Comparison of ENCODE assay signal across 28 cellular contexts in the genomic region with DNA sequence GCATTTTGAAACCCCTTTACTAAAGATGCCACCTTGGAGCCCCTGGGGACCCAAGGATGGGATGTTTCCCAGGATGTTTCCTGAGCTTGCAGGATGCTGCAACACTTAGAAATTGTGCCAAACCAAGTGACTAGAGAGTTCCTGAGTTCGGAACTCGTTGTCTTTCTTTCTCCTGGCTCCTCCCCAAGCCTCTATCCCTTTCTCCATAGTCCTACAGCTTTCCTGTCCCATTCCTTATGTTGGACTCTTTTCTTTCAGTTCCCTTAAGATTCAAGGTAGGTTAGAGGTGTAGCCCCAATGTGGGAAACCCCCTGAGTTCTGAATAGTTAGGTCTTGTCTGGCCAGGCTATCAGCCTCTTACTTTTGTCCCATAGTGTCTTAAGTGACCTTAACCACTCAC. TPM values are rescaled to one million over a fixed set of nuclear protein-coding genes. Genes with fewer than 3 reads are reported as not detected.
DNase-seq lines count a peak whose midpoint lies in the region; ATAC-seq and TF ChIP-seq lines count a peak whose summit lies in the region.
"Had no signal": no experiment of that assay in that cellular context is flagged by ENCODE, and none has a peak within 500 bp of the region (broad histone marks: within the 10 kb centered on the region; RNA-seq: fewer than 3 reads in every experiment).

No MANE protein-coding gene starts in this region.

- H3K4me3 Mint-ChIP-seq in CD4-positive, CD25-positive, alpha-beta regulatory T cell = peak overlapping the region; percentile 11 to 96 (median 54)
- peak overlapping the region; percentile 78 for H3K4me3 Mint-ChIP-seq in activated T-helper 2 cell treated with anti-CD3 and anti-CD28 coated beads, Interferon-gamma antibody, Interleukin-2, Interleukin-4, amounts not matched to agents 10 μg/mL and 5 μg/mL and 100 μg/mL, durations not matched to agents 14 hours and 24 hours and 36 hours (ENCODE audit: low read depth)
- H3K4me3 Mint-ChIP-seq in naive thymus-derived CD8-positive, alpha-beta T cell = peak overlapping the region in 8 of 10 donors; percentile 13 to 78 (median 45)
- peak overlapping the region in 1 of 2 donors; percentile 25 for H3K4me3 Mint-ChIP-seq in stimulated activated naive CD8-positive, alpha-beta T cell treated with anti-CD3 and anti-CD28 coated beads, Interleukin-15, amount 100 ng/mL, for 72 hours

- no peak overlapping the region for H3K27ac Mint-ChIP-seq in CD4-positive, CD25-positive, alpha-beta regulatory T cell
- H3K27ac Mint-ChIP-seq in activated T-helper 2 cell treated with anti-CD3 and anti-CD28 coated beads, Interferon-gamma antibody, Interleukin-2, Interleukin-4, amounts not matched to agents 10 μg/mL and 5 μg/mL and 100 μg/mL, durations not matched to agents 14 hours and 24 hours and 36 hours = no peak overlapping the region
- peak overlapping the region in 2 of 10 donors; percentile 47 to 48 for H3K27ac Mint-ChIP-seq in naive thymus-derived CD8-positive, alpha-beta T cell
- peak overlapping the region in 1 of 2 donors; percentile 55 for H3K27ac Mint-ChIP-seq in stimulated activated naive CD8-positive, alpha-beta T cell treated with anti-CD3 and anti-CD28 coated beads, Interleukin-15, amount 100 ng/mL, for 72 hours
- H3K27ac Mint-ChIP-seq: activated CD8-positive, alpha-beta T cell treated with anti-CD3 and anti-CD28 coated beads, Interleukin-2, amount 10 ng/mL, durations not matched to agents 7 days and 5 days; progenitor cell of endocrine pancreas had no signal

- H3K9me3 ChIP-seq in CD4-positive, CD25-positive, alpha-beta regulatory T cell (ENCODE audit: control insufficient read depth in 2 of 2, low read length in 2 of 2) = no peaks in the 10 kb centered on the region
- H3K9me3 ChIP-seq in HEK293 (ENCODE audit: control insufficient read depth, insufficient read depth, low read depth, low read length) = no peaks in the 10 kb centered on the region
- H3K9me3 ChIP-seq in gastroesophageal sphincter = no peaks in the 10 kb centered on the region
- H3K9me3 ChIP-seq in thyroid gland = no peaks in the 10 kb centered on the region
- H3K9me3 ChIP-seq: adrenal gland; BLaER1 treated with 17β-estradiol and CSF1 and Interleukin-3, amounts not matched to agents 10 nM and 100 nM; left ventricle myocardium inferior; suprapubic skin had no signal

- no peaks in the 10 kb centered on the region for H3K36me3 Mint-ChIP-seq in CD4-positive, CD25-positive, alpha-beta regulatory T cell
- H3K36me3 Mint-ChIP-seq in activated T-helper 2 cell treated with anti-CD3 and anti-CD28 coated beads, Interferon-gamma antibody, Interleukin-2, Interleukin-4, amounts not matched to agents 10 μg/mL and 5 μg/mL and 100 μg/mL, durations not matched to agents 14 hours and 24 hours and 36 hours (ENCODE audit: low read depth) = peaks cover 13% of the 10 kb centered on the region
- no peaks in the 10 kb centered on the region for H3K36me3 Mint-ChIP-seq in naive thymus-derived CD8-positive, alpha-beta T cell
- H3K36me3 Mint-ChIP-seq: stimulated activated memory B cell treated with anti-CD40 and anti-IgM and Interleukin-4, amounts not matched to agents 10 μg/mL and 1 μg/mL and 100 μg/mL, for 72 hours had no signal

- no peak for ATAC-seq in CD4-positive, CD25-positive, alpha-beta regulatory T cell (ENCODE audit: low read depth in 2 of 2)
- ATAC-seq in naive thymus-derived CD8-positive, alpha-beta T cell = no peak
- no peak for ATAC-seq in gastroesophageal sphincter
- ATAC-seq in stimulated activated naive CD8-positive, alpha-beta T cell treated with anti-CD3 and anti-CD28 coated beads, Interleukin-15, amount 100 ng/mL, for 72 hours = no peak
- ATAC-seq: activated CD8-positive, alpha-beta T cell treated with anti-CD3 and anti-CD28 coated beads, Interleukin-2, amount 10 ng/mL, durations not matched to agents 7 days and 5 days; GM12878; sciatic nerve; stimulated activated memory B cell treated with anti-CD40 and anti-IgM and Interleukin-4, amounts not matched to agents 10 μg/mL and 1 μg/mL and 100 μg/mL, for 72 hours had no signal

- WGBS in gastroesophageal sphincter (ENCODE audit: low coverage in 1 of 2), 2 donors = 49 to 82% methylated on average over 2 of the region's 2 CpGs
- WGBS in thyroid gland, 2 donors = 40 to 43% methylated on average over 2 of the region's 2 CpGs

- POLR2A ChIA-PET in HEK293 (lab: Yijun Ruan, JAX) = no interaction called here
- POLR2A ChIA-PET in naive thymus-derived CD8-positive, alpha-beta T cell (lab: Charles Lee) = interaction anchor here (0.7 kb wide), 2 partner anchors 22 to 68 kb away, joined by 3 to 4 read pairs; no protein-coding TSS in a partner anchor

- TF ChIP-seq POLR2A in gastroesophageal sphincter (IDR thresholded peaks at IDR 0.05) = no peak
- no peak for TF ChIP-seq POLR2A in thyroid gland (IDR thresholded peaks at IDR 0.05)

- H3K36me3 ChIP-seq in CD4-positive, CD25-positive, alpha-beta regulatory T cell (ENCODE audit: control insufficient read depth, insufficient read depth, low read length) = peaks cover 2% of the 10 kb centered on the region
- H3K36me3 ChIP-seq in HEK293 (ENCODE audit: control insufficient read depth in 2 of 2, insufficient read depth in 1 of 2, low read length in 2 of 2) (peaks cover 4 to 22% of the 10 kb centered on the region in 2 experiments; a peak in 1 of 3 replicates), gastroesophageal sphincter (no peaks in the 10 kb centered on the region), thyroid gland (no peaks in the 10 kb centered on the region)
- H3K36me3 ChIP-seq: adrenal gland, brain microvascular endothelial cell, left ventricle myocardium inferior, suprapubic skin had no signal

- TF ChIP-seq CTCF in HEK293 (tag by site-specific recombination; IDR thresholded peaks at IDR 0.05) (no peak), gastroesophageal sphincter (IDR thresholded peaks at IDR 0.05) (no peak), thyroid gland (IDR thresholded peaks at IDR 0.05) (no peak)

- intact Hi-C loops in activated T-helper 2 cell treated with anti-CD3 and anti-CD28 coated beads, Interferon-gamma antibody, Interleukin-2, Interleukin-4, amounts not matched to agents 10 μg/mL and 5 μg/mL and 100 μg/mL, durations not matched to agents 14 hours and 24 hours and 36 hours (cut with micrococcal nuclease) = no loop called here
- intact Hi-C loops in thyroid gland (cut with DNase I) = no loop called here

- TF ChIP-seq EP300 in gastroesophageal sphincter (IDR thresholded peaks at IDR 0.05) = no peak

- no peak for DNase-seq in CD4-positive, CD25-positive, alpha-beta regulatory T cell
- DNase-seq in activated T-helper 2 cell treated with anti-CD3 and anti-CD28 coated beads, Interferon-gamma antibody, Interleukin-2, Interleukin-4, amounts not matched to agents 10 μg/mL and 5 μg/mL and 100 μg/mL, durations not matched to agents 14 hours and 24 hours and 36 hours (ENCODE audit: low spot score) = no peak
- no peak for DNase-seq in naive thymus-derived CD8-positive, alpha-beta T cell
- no peak for DNase-seq in activated CD4-positive, alpha-beta T cell treated with anti-CD3 and anti-CD28 coated beads, Interleukin-2, amount 50 U/mL, for 1 hour
- no peak for DNase-seq in thyroid gland
- DNase-seq in stimulated activated naive CD8-positive, alpha-beta T cell treated with anti-CD3 and anti-CD28 coated beads, Interleukin-15, amount 100 ng/mL, for 72 hours = no peak
- DNase-seq: activated CD8-positive, alpha-beta T cell treated with anti-CD3 and anti-CD28 coated beads, Interleukin-2, amount 10 ng/mL, durations not matched to agents 7 days and 5 days; activated gamma-delta T cell treated with Interleukin-2 at 50 U/mL for 16 hours; adrenal gland; brain microvascular endothelial cell; dorsolateral prefrontal cortex; EL; GOT3; hypothalamus; left ventricle myocardium inferior; NCI-H1048; NCI-H1694; NCI-H524 treated with DMSO at 0.1 percent for 48 hours; SIG-M5; stimulated activated CD4-positive, alpha-beta T cell treated with anti-CD3 and anti-CD28 coated beads, Interleukin-4, amount 100 ng/mL, for 24 hours had no signal

- H3K27me3 ChIP-seq in CD4-positive, CD25-positive, alpha-beta regulatory T cell (ENCODE audit: control insufficient read depth, insufficient read depth, low read length) = peaks cover 6% of the 10 kb centered on the region
- peaks cover 28% of the 10 kb centered on the region for H3K27me3 ChIP-seq in gastroesophageal sphincter
- H3K27me3 ChIP-seq in thyroid gland = no peaks in the 10 kb centered on the region
- H3K27me3 ChIP-seq: dorsolateral prefrontal cortex had no signal

- H3K27ac ChIP-seq in CD4-positive, CD25-positive, alpha-beta regulatory T cell (ENCODE audit: insufficient read depth, low read length, poor library complexity, severe bottlenecking) = no peak overlapping the region
- H3K27ac ChIP-seq in HEK293 (ENCODE audit: extremely low read depth, low read depth, low read length) (no peak overlapping the region), gastroesophageal sphincter (no peak overlapping the region), thyroid gland (no peak overlapping the region)
- H3K27ac ChIP-seq: adrenal gland; BLaER1 treated with 17β-estradiol and CSF1 and Interleukin-3, amounts not matched to agents 10 nM and 100 nM; brain microvascular endothelial cell; left ventricle myocardium inferior; suprapubic skin had no signal

- CTCF ChIA-PET in HEK293 (lab: Yijun Ruan, JAX) = interaction anchor here (0.7 kb wide), 1 partner anchor 729 kb away, joined by 3 read pairs; no protein-coding TSS in a partner anchor

- peaks cover 28% of the 10 kb centered on the region for H3K4me1 ChIP-seq in CD4-positive, CD25-positive, alpha-beta regulatory T cell (ENCODE audit: control insufficient read depth, insufficient read depth, low read length, poor library complexity, severe bottlenecking)
- H3K4me1 ChIP-seq in HEK293 (ENCODE audit: control insufficient read depth, insufficient read depth, low read length) = peaks cover 5% of the 10 kb centered on the region
- peaks cover 3 to 49% (median 15%) of the 10 kb centered on the region in 3 donors for H3K4me1 ChIP-seq in gastroesophageal sphincter
- peaks cover 12 to 23% of the 10 kb centered on the region in 2 donors for H3K4me1 ChIP-seq in thyroid gland

- H3K4me1 Mint-ChIP-seq in CD4-positive, CD25-positive, alpha-beta regulatory T cell = peaks cover 22 to 50% (median 38%) of the 10 kb centered on the region in 4 donors
- peaks cover 50% of the 10 kb centered on the region for H3K4me1 Mint-ChIP-seq in activated T-helper 2 cell treated with anti-CD3 and anti-CD28 coated beads, Interferon-gamma antibody, Interleukin-2, Interleukin-4, amounts not matched to agents 10 μg/mL and 5 μg/mL and 100 μg/mL, durations not matched to agents 14 hours and 24 hours and 36 hours (ENCODE audit: low read depth)
- H3K4me1 Mint-ChIP-seq in naive thymus-derived CD8-positive, alpha-beta T cell = peaks cover 28 to 59% (median 53%) of the 10 kb centered on the region in 4 donors
- H3K4me1 Mint-ChIP-seq in stimulated activated naive CD8-positive, alpha-beta T cell treated with anti-CD3 and anti-CD28 coated beads, Interleukin-15, amount 100 ng/mL, for 72 hours = peaks cover 68% of the 10 kb centered on the region

- no peaks in the 10 kb centered on the region for H3K9me3 Mint-ChIP-seq in CD4-positive, CD25-positive, alpha-beta regulatory T cell
- H3K9me3 Mint-ChIP-seq in activated T-helper 2 cell treated with anti-CD3 and anti-CD28 coated beads, Interferon-gamma antibody, Interleukin-2, Interleukin-4, amounts not matched to agents 10 μg/mL and 5 μg/mL and 100 μg/mL, durations not matched to agents 14 hours and 24 hours and 36 hours = no peaks in the 10 kb centered on the region
- no peaks in the 10 kb centered on the region for H3K9me3 Mint-ChIP-seq in naive thymus-derived CD8-positive, alpha-beta T cell
- H3K9me3 Mint-ChIP-seq in stimulated activated naive CD8-positive, alpha-beta T cell treated with anti-CD3 and anti-CD28 coated beads, Interleukin-15, amount 100 ng/mL, for 72 hours = no peaks in the 10 kb centered on the region
- H3K9me3 Mint-ChIP-seq: stimulated activated memory B cell treated with anti-CD40 and anti-IgM and Interleukin-4, amounts not matched to agents 10 μg/mL and 1 μg/mL and 100 μg/mL, for 72 hours had no signal

- no peak overlapping the region for H3K4me3 ChIP-seq in CD4-positive, CD25-positive, alpha-beta regulatory T cell (ENCODE audit: low read depth, low read length)
- no peak overlapping the region for H3K4me3 ChIP-seq in HEK293 (ENCODE audit: low read depth, low read length)
- no peak overlapping the region for H3K4me3 ChIP-seq in gastroesophageal sphincter
- H3K4me3 ChIP-seq in thyroid gland (replicated peaks in 1 of 3) = no peak overlapping the region
- H3K4me3 ChIP-seq: adrenal gland; BLaER1 treated with 17β-estradiol and CSF1 and Interleukin-3, amounts not matched to agents 10 nM and 100 nM; GM12878; left ventricle myocardium inferior; suprapubic skin had no signal

- peaks cover 38% of the 10 kb centered on the region for H3K27me3 Mint-ChIP-seq in CD4-positive, CD25-positive, alpha-beta regulatory T cell
- H3K27me3 Mint-ChIP-seq in activated T-helper 2 cell treated with anti-CD3 and anti-CD28 coated beads, Interferon-gamma antibody, Interleukin-2, Interleukin-4, amounts not matched to agents 10 μg/mL and 5 μg/mL and 100 μg/mL, durations not matched to agents 14 hours and 24 hours and 36 hours (ENCODE audit: low read depth) = peaks cover 15% of the 10 kb centered on the region
- H3K27me3 Mint-ChIP-seq in naive thymus-derived CD8-positive, alpha-beta T cell = peaks cover 0 to 18% (median 0%) of the 10 kb centered on the region in 5 donors
- peaks cover 24% of the 10 kb centered on the region for H3K27me3 Mint-ChIP-seq in stimulated activated naive CD8-positive, alpha-beta T cell treated with anti-CD3 and anti-CD28 coated beads, Interleukin-15, amount 100 ng/mL, for 72 hours

RNA-seq across cellular contexts. Expression of gene KIF5A, which starts 1.4 kb away (rescaled TPM):
- total RNA-seq in CD4-positive, CD25-positive, alpha-beta regulatory T cell = 0.72 TPM
- polyA plus RNA-seq in CD4-positive, CD25-positive, alpha-beta regulatory T cell = under 1 TPM in 2 of 4 donors, not detected in 2; 0.05 to 0.06 TPM
- total RNA-seq in activated T-helper 2 cell treated with anti-CD3 and anti-CD28 coated beads, Interferon-gamma antibody, Interleukin-2, Interleukin-4, amounts not matched to agents 10 μg/mL and 5 μg/mL and 100 μg/mL, durations not matched to agents 14 hours and 24 hours and 36 hours = 3.0 and 3.4 TPM in 2 replicates
- total RNA-seq in naive thymus-derived CD8-positive, alpha-beta T cell = 1 to 10 TPM; 1.5 to 2.3 TPM
- polyA plus RNA-seq in naive thymus-derived CD8-positive, alpha-beta T cell = under 1 TPM in 2 of 3 donors, not detected in 1; 0.17 to 0.20 TPM
- total RNA-seq in gastroesophageal sphincter (1 to 10 TPM in 3 of 4 donors, under 1 TPM in 1; 0.89 to 4.7 (median 1.6) TPM), thyroid gland (under 1 TPM; 0.34 to 0.67 (median 0.51) TPM)

RNA-seq across cellular contexts. Expression of gene DCTN2, which starts 1.5 kb away (rescaled TPM):
- 74.9 TPM for total RNA-seq in CD4-positive, CD25-positive, alpha-beta regulatory T cell
- 10 to 100 TPM; 75.1 to 91.6 (median 78.9) TPM for polyA plus RNA-seq in CD4-positive, CD25-positive, alpha-beta regulatory T cell
- total RNA-seq in activated T-helper 2 cell treated with anti-CD3 and anti-CD28 coated beads, Interferon-gamma antibody, Interleukin-2, Interleukin-4, amounts not matched to agents 10 μg/mL and 5 μg/mL and 100 μg/mL, durations not matched to agents 14 hours and 24 hours and 36 hours = 96.7 and 101 TPM in 2 replicates
- 10 to 100 TPM; 69.0 to 70.5 TPM for total RNA-seq in naive thymus-derived CD8-positive, alpha-beta T cell
- 10 to 100 TPM; 60.6 to 67.8 (median 67.7) TPM for polyA plus RNA-seq in naive thymus-derived CD8-positive, alpha-beta T cell
- total RNA-seq in gastroesophageal sphincter (100 to 1,000 TPM; 138 to 204 (median 182) TPM), thyroid gland (100 to 1,000 TPM; 164 to 199 (median 193) TPM)

RNA-seq across cellular contexts. Expression of gene MBD6, which starts 25.9 kb away (rescaled TPM):
- total RNA-seq in CD4-positive, CD25-positive, alpha-beta regulatory T cell = 104 TPM
- polyA plus RNA-seq in CD4-positive, CD25-positive, alpha-beta regulatory T cell = 1 to 10 TPM; 1.8 to 3.0 (median 2.3) TPM
- total RNA-seq in activated T-helper 2 cell treated with anti-CD3 and anti-CD28 coated beads, Interferon-gamma antibody, Interleukin-2, Interleukin-4, amounts not matched to agents 10 μg/mL and 5 μg/mL and 100 μg/mL, durations not matched to agents 14 hours and 24 hours and 36 hours = 62.4 and 67.9 TPM in 2 replicates
- 100 to 1,000 TPM in 1 of 2 experiments, 10 to 100 TPM in 1; 98.5 to 104 TPM for total RNA-seq in naive thymus-derived CD8-positive, alpha-beta T cell
- polyA plus RNA-seq in naive thymus-derived CD8-positive, alpha-beta T cell = 1 to 10 TPM in 2 of 3 donors, under 1 TPM in 1; 0.38 to 2.5 (median 2.1) TPM
- total RNA-seq in gastroesophageal sphincter = 10 to 100 TPM in 3 of 4 donors, 1 to 10 TPM in 1; 8.9 to 22.6 (median 19.7) TPM
- total RNA-seq in thyroid gland = 10 to 100 TPM; 18.9 to 59.7 (median 51.9) TPM

RNA-seq across cellular contexts. Expression of gene DDIT3, which starts 28.2 kb away (rescaled TPM):
- total RNA-seq in CD4-positive, CD25-positive, alpha-beta regulatory T cell = 159 TPM
- polyA plus RNA-seq in CD4-positive, CD25-positive, alpha-beta regulatory T cell = 10 to 100 TPM; 17.8 to 25.3 (median 20.9) TPM
- total RNA-seq in activated T-helper 2 cell treated with anti-CD3 and anti-CD28 coated beads, Interferon-gamma antibody, Interleukin-2, Interleukin-4, amounts not matched to agents 10 μg/mL and 5 μg/mL and 100 μg/mL, durations not matched to agents 14 hours and 24 hours and 36 hours = 10.9 and 11.4 TPM in 2 replicates
- total RNA-seq in naive thymus-derived CD8-positive, alpha-beta T cell = 10 to 100 TPM; 88.0 to 89.5 TPM
- 10 to 100 TPM; 13.1 to 18.7 (median 15.5) TPM for polyA plus RNA-seq in naive thymus-derived CD8-positive, alpha-beta T cell
- total RNA-seq in gastroesophageal sphincter (10 to 100 TPM; 17.7 to 41.2 (median 36.5) TPM), thyroid gland (10 to 100 TPM; 44.5 to 71.3 (median 53.8) TPM)

RNA-seq across cellular contexts. Expression of gene PIP4K2C, which starts 42.5 kb away (rescaled TPM):
- total RNA-seq in CD4-positive, CD25-positive, alpha-beta regulatory T cell = 35.8 TPM
- 10 to 100 TPM; 24.6 to 38.6 (median 30.2) TPM for polyA plus RNA-seq in CD4-positive, CD25-positive, alpha-beta regulatory T cell
- 23.2 and 24.6 TPM in 2 replicates for total RNA-seq in activated T-helper 2 cell treated with anti-CD3 and anti-CD28 coated beads, Interferon-gamma antibody, Interleukin-2, Interleukin-4, amounts not matched to agents 10 μg/mL and 5 μg/mL and 100 μg/mL, durations not matched to agents 14 hours and 24 hours and 36 hours
- 10 to 100 TPM; 23.4 to 24.8 TPM for total RNA-seq in naive thymus-derived CD8-positive, alpha-beta T cell
- 10 to 100 TPM; 10.9 to 24.6 (median 22.7) TPM for polyA plus RNA-seq in naive thymus-derived CD8-positive, alpha-beta T cell
- 10 to 100 TPM; 21.7 to 38.7 (median 33.1) TPM for total RNA-seq in gastroesophageal sphincter
- 10 to 100 TPM; 29.6 to 82.6 (median 59.2) TPM for total RNA-seq in thyroid gland
